Comparison of ENCODE assay signal across 8 cellular contexts in the genomic region with DNA sequence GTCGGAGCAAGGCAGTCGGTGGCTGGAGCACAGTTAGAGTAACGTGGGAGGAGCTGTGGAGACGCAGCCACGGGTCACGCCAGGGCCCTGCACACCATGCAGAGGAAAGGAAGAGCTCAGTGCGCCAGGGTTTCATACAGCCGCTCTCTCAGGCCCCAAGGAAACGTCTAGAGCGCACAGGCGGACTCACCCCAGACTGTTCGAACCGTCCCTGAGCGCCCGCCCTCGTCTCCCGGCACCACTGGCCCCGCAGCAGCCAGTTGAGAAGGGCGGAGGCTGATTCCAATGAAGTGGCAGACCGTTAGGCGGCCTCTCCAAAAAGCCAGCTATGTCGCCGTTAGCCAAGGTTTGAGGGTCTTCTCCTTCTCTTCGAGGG. TPM values are rescaled to one million over a fixed set of nuclear protein-coding genes. Genes with fewer than 3 reads are reported as not detected.
DNase-seq lines count a peak whose midpoint lies in the region; ATAC-seq and TF ChIP-seq lines count a peak whose summit lies in the region.

No MANE protein-coding gene starts in this region.

- no peak for TF ChIP-seq CTCF in heart right ventricle (IDR thresholded peaks at IDR 0.05)

- H3K27ac ChIP-seq in heart right ventricle (peak overlapping the region in 9 of 10 donors; percentile 91 to 98 (median 94)), rectal smooth muscle tissue (ENCODE audit: low read depth, low read length) (peak overlapping the region; percentile 94)

- H3K9me3 ChIP-seq in heart right ventricle = no peaks in the 10 kb centered on the region

- H3K4me3 ChIP-seq in heart right ventricle (peak overlapping the region; percentile 1 to 89 (median 80)), rectal smooth muscle tissue (ENCODE audit: low read length) (peak overlapping the region; percentile 97)

- ATAC-seq in GM18499 (IDR thresholded peaks at IDR 0.05; ENCODE audit: insufficient read depth, unreplicated experiment) (peak; percentile 25), HG02571 (IDR thresholded peaks at IDR 0.05; ENCODE audit: unreplicated experiment) (peak; percentile 40), heart right ventricle (peak; percentile 36 to 63 (median 53))

- intact Hi-C loops in heart right ventricle (cut with DNase I) = loop anchor here in 4 of 10 donors (5.0 to 10.0 kb wide), 3 partner anchors 260 to 932 kb away; partner anchors contain the start of genes CHEK1 (in 3 of the 4) and CCDC15 (in 1 of the 4)

- DNase-seq in NCI-H2029 treated with DMSO at 0.1 percent for 48 hours (lab: John Stamatoyannopoulos, UW) (peak; percentile 30), heart right ventricle (peak; percentile 31 to 48), middle frontal gyrus (ENCODE audit: extremely low spot score, low spot score) (no peak), inferior parietal cortex (ENCODE audit: extremely low spot score) (no peak)
- peak; percentile 37 for DNase-seq in activated naive CD4-positive, alpha-beta T cell treated with anti-CD3 and anti-CD28 coated beads, Interleukin-2, amount 50 U/mL, for 16 hours

- H3K27me3 ChIP-seq in heart right ventricle = no peaks in the 10 kb centered on the region
- H3K27me3 ChIP-seq in rectal smooth muscle tissue (ENCODE audit: control insufficient read depth, insufficient read depth, low read length) = no peaks in the 10 kb centered on the region

- H3K9ac ChIP-seq in rectal smooth muscle tissue (ENCODE audit: low read length) = no peak overlapping the region

- H3K36me3 ChIP-seq in heart right ventricle = peaks cover 0 to 6% (median 0%) of the 10 kb centered on the region in 9 donors
- no peaks in the 10 kb centered on the region for H3K36me3 ChIP-seq in rectal smooth muscle tissue (ENCODE audit: control insufficient read depth, insufficient read depth, low read length)

- H3K4me1 ChIP-seq in heart right ventricle (peaks cover 0 to 30% (median 11%) of the 10 kb centered on the region in 9 donors), rectal smooth muscle tissue (ENCODE audit: control insufficient read depth, insufficient read depth, low read length) (no peaks in the 10 kb centered on the region)

- 15 to 24% methylated on average over 24 of the region's 24 CpGs for WGBS in heart right ventricle, 2 donors

RNA-seq across cellular contexts. Expression of gene HYLS1, which starts 0.5 kb away (rescaled TPM):
- 1 to 10 TPM; 2.0 to 6.4 (median 3.8) TPM for total RNA-seq in heart right ventricle
- polyA plus RNA-seq in heart right ventricle = 1 to 10 TPM; 2.5 to 3.1 TPM

RNA-seq across cellular contexts. Expression of gene PUS3, which starts 16.0 kb away (rescaled TPM):
- 10 to 100 TPM in 1 of 10 donors, 1 to 10 TPM in 9; 4.9 to 12.4 (median 7.7) TPM for total RNA-seq in heart right ventricle
- 1 to 10 TPM; 7.2 to 8.0 TPM for polyA plus RNA-seq in heart right ventricle

RNA-seq across cellular contexts. Expression of gene DDX25, which starts 17.3 kb away (rescaled TPM):
- not detected for total RNA-seq in heart right ventricle
- polyA plus RNA-seq in heart right ventricle = under 1 TPM in 1 of 2 donors, not detected in 1; 0.01 TPM

RNA-seq across cellular contexts. Expression of gene PATE4, which starts 53.9 kb away (rescaled TPM):
- not detected for total RNA-seq in heart right ventricle
- polyA plus RNA-seq in heart right ventricle = not detected

RNA-seq across cellular contexts. Expression of gene VSIG10L2, which starts 58.9 kb away (rescaled TPM):
- total RNA-seq in heart right ventricle = under 1 TPM in 1 of 10 donors, not detected in 9; 0.38 TPM
- under 1 TPM; 0.15 to 0.35 TPM for polyA plus RNA-seq in heart right ventricle

Comparison
In these comparisons a context has a peak if more than half of its experiments do, and no peak if none do; other contexts are left out.
1. DNase-seq: peak in NCI-H2029 treated with DMSO at 0.1 percent for 48 hours (single experiment), activated naive CD4-positive, alpha-beta T cell treated with anti-CD3 and anti-CD28 coated beads, Interleukin-2, amount 50 U/mL, for 16 hours (single experiment) and heart right ventricle (2 of 2); none in middle frontal gyrus (single experiment) and inferior parietal cortex (single experiment).
2. Peak in every context shown above with its lines, with median percentiles within 50 percentile points of each other: ATAC-seq.